9 cellular contexts compared by ENCODE assay signal in the genomic region with DNA sequence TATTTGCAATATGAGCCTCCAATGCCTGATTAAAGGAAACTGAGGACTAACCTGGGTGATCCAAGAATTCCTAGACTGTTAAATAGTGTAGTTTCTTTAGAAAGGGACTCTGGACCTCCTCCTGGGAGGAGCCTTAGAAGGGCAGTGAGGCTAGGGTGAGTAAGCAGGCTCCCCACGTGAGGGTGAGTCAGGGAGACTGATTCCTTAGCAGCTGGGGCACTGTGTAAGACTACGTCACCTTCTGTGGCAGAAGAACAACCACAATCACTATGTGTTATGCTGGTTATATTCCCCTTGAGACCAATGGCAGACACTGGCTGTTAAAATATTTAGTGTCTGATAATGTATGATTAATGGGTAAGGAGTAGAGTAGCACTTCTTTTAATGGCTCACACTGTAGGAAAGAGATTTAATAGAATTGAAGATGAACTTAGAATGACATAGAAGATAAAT. TPM values are rescaled to one million over a fixed set of nuclear protein-coding genes. Genes with fewer than 3 reads are reported as not detected.
DNase-seq lines count a peak whose midpoint lies in the region; ATAC-seq and TF ChIP-seq lines count a peak whose summit lies in the region.
"Had no signal": no experiment of that assay in that cellular context is flagged by ENCODE, and none has a peak within 500 bp of the region (broad histone marks: within the 10 kb centered on the region; RNA-seq: fewer than 3 reads in every experiment).

No MANE protein-coding gene starts in this region.

- DNase-seq in GM03348 (ENCODE audit: low spot score) (peak; percentile 94), GM23338 (ENCODE audit: low spot score) (no peak), LoVo (ENCODE audit: low spot score) (peak; percentile 80), left colon (peak; percentile 5 to 42), GM19238 (ENCODE audit: insufficient read length, low spot score) (no peak), OCI-M2 (lab: John Stamatoyannopoulos, UW; ENCODE audit: unreplicated experiment) (no peak)
- peak; percentile 66 for DNase-seq in activated naive CD4-positive, alpha-beta T cell treated with anti-CD3 and anti-CD28 coated beads for 36 hours
- peak; percentile 52 for DNase-seq in stimulated activated naive CD8-positive, alpha-beta T cell treated with anti-CD3 and anti-CD28 coated beads, Interleukin-15, Interleukin-2, amounts not matched to agents 100 U/mL and 50 U/mL, for 24 hours

- peaks cover 23% of the 10 kb centered on the region; the same call in 2 of the 3 replicates for H3K4me1 Mint-ChIP-seq in GM23338
- H3K4me1 Mint-ChIP-seq in activated naive CD4-positive, alpha-beta T cell treated with anti-CD3 and anti-CD28 coated beads for 36 hours (ENCODE audit: low read depth) = peaks cover 2% of the 10 kb centered on the region

- no peaks in the 10 kb centered on the region for H3K9me3 Mint-ChIP-seq in GM23338
- no peaks in the 10 kb centered on the region for H3K9me3 Mint-ChIP-seq in activated naive CD4-positive, alpha-beta T cell treated with anti-CD3 and anti-CD28 coated beads for 36 hours

- H3K27me3 Mint-ChIP-seq in GM23338 (ENCODE audit: insufficient read depth, low read depth, poor library complexity) = peaks cover 1% of the 10 kb centered on the region
- H3K27me3 Mint-ChIP-seq in activated naive CD4-positive, alpha-beta T cell treated with anti-CD3 and anti-CD28 coated beads for 36 hours (ENCODE audit: low read depth) = peaks cover 8% of the 10 kb centered on the region

- H2AFZ ChIP-seq in GM23338 = peak overlapping the region; percentile 35; the same call in 1 of the 2 replicates

- no peaks in the 10 kb centered on the region; the same call in 2 of the 3 replicates for H3K36me3 Mint-ChIP-seq in GM23338 (ENCODE audit: low read depth)
- no peaks in the 10 kb centered on the region for H3K36me3 Mint-ChIP-seq in activated naive CD4-positive, alpha-beta T cell treated with anti-CD3 and anti-CD28 coated beads for 36 hours (ENCODE audit: low read depth)

- no peaks in the 10 kb centered on the region for H3K79me2 ChIP-seq in GM23338 (replicated peaks; ENCODE audit: insufficient read depth)

- no peak overlapping the region for H3K4me2 ChIP-seq in GM23338

- no peak overlapping the region for H3K4me3 Mint-ChIP-seq in GM23338
- H3K4me3 Mint-ChIP-seq in activated naive CD4-positive, alpha-beta T cell treated with anti-CD3 and anti-CD28 coated beads for 36 hours = no peak overlapping the region

- no peak overlapping the region for H3K27ac ChIP-seq in GM23338 (ENCODE audit: low read depth)
- H3K27ac ChIP-seq: VCaP had no signal

- CTCF ChIA-PET in activated naive CD4-positive, alpha-beta T cell treated with anti-CD3 and anti-CD28 coated beads for 36 hours (lab: Charles Lee) = no interaction called here

- no peak overlapping the region for H3K27ac Mint-ChIP-seq in GM23338
- H3K27ac Mint-ChIP-seq in activated naive CD4-positive, alpha-beta T cell treated with anti-CD3 and anti-CD28 coated beads for 36 hours = no peak overlapping the region

- intact Hi-C loops in activated naive CD4-positive, alpha-beta T cell treated with anti-CD3 and anti-CD28 coated beads for 36 hours (cut with micrococcal nuclease) = no loop called here
- intact Hi-C loops in left colon (cut with DNase I, micrococcal nuclease) = no loop called here

- no peak for TF ChIP-seq CTCF in GM23338 (conservative IDR thresholded peaks at IDR 0.05; ENCODE audit: low read depth in 2 of 2)

- H3K36me3 ChIP-seq in GM23338 (ENCODE audit: insufficient read depth) = no peaks in the 10 kb centered on the region

- no peaks in the 10 kb centered on the region for H4K20me1 ChIP-seq in GM23338 (replicated peaks; ENCODE audit: insufficient read depth)

- H3K4me3 ChIP-seq in GM23338 = no peak overlapping the region

- H3K9me2 ChIP-seq in GM23338 (ENCODE audit: insufficient read depth) = no peaks in the 10 kb centered on the region

- peak; percentile 51 for ATAC-seq in GM23338
- peak; percentile 46 for ATAC-seq in left colon
- ATAC-seq in stimulated activated naive CD8-positive, alpha-beta T cell treated with anti-CD3 and anti-CD28 coated beads, Interleukin-15, Interleukin-2, amounts not matched to agents 100 U/mL and 50 U/mL, for 24 hours = peak; percentile 99

- H3F3A ChIP-seq in GM23338 (replicated peaks; ENCODE audit: low read depth) = no peaks in the 10 kb centered on the region

- H3K4me1 ChIP-seq in GM23338 (ENCODE audit: insufficient read depth) = peaks cover 10% of the 10 kb centered on the region; the same call in 1 of the 2 replicates

- H3K27me3 ChIP-seq in GM23338 (ENCODE audit: insufficient read depth) = peaks cover 6% of the 10 kb centered on the region

TF ChIP-seq in GM23338, 12 proteins besides CTCF, POLR2A, EP300 and RAD21:
- TF ChIP-seq ETS1 (IDR thresholded peaks at IDR 0.05) (no peak), ZNF114 (CRISPR knock-in tag; IDR thresholded peaks at IDR 0.05) (no peak), NANOG (IDR thresholded peaks at IDR 0.05; ENCODE audit: borderline replicate concordance) (no peak)
- TF ChIP-seq, protein P1, sequence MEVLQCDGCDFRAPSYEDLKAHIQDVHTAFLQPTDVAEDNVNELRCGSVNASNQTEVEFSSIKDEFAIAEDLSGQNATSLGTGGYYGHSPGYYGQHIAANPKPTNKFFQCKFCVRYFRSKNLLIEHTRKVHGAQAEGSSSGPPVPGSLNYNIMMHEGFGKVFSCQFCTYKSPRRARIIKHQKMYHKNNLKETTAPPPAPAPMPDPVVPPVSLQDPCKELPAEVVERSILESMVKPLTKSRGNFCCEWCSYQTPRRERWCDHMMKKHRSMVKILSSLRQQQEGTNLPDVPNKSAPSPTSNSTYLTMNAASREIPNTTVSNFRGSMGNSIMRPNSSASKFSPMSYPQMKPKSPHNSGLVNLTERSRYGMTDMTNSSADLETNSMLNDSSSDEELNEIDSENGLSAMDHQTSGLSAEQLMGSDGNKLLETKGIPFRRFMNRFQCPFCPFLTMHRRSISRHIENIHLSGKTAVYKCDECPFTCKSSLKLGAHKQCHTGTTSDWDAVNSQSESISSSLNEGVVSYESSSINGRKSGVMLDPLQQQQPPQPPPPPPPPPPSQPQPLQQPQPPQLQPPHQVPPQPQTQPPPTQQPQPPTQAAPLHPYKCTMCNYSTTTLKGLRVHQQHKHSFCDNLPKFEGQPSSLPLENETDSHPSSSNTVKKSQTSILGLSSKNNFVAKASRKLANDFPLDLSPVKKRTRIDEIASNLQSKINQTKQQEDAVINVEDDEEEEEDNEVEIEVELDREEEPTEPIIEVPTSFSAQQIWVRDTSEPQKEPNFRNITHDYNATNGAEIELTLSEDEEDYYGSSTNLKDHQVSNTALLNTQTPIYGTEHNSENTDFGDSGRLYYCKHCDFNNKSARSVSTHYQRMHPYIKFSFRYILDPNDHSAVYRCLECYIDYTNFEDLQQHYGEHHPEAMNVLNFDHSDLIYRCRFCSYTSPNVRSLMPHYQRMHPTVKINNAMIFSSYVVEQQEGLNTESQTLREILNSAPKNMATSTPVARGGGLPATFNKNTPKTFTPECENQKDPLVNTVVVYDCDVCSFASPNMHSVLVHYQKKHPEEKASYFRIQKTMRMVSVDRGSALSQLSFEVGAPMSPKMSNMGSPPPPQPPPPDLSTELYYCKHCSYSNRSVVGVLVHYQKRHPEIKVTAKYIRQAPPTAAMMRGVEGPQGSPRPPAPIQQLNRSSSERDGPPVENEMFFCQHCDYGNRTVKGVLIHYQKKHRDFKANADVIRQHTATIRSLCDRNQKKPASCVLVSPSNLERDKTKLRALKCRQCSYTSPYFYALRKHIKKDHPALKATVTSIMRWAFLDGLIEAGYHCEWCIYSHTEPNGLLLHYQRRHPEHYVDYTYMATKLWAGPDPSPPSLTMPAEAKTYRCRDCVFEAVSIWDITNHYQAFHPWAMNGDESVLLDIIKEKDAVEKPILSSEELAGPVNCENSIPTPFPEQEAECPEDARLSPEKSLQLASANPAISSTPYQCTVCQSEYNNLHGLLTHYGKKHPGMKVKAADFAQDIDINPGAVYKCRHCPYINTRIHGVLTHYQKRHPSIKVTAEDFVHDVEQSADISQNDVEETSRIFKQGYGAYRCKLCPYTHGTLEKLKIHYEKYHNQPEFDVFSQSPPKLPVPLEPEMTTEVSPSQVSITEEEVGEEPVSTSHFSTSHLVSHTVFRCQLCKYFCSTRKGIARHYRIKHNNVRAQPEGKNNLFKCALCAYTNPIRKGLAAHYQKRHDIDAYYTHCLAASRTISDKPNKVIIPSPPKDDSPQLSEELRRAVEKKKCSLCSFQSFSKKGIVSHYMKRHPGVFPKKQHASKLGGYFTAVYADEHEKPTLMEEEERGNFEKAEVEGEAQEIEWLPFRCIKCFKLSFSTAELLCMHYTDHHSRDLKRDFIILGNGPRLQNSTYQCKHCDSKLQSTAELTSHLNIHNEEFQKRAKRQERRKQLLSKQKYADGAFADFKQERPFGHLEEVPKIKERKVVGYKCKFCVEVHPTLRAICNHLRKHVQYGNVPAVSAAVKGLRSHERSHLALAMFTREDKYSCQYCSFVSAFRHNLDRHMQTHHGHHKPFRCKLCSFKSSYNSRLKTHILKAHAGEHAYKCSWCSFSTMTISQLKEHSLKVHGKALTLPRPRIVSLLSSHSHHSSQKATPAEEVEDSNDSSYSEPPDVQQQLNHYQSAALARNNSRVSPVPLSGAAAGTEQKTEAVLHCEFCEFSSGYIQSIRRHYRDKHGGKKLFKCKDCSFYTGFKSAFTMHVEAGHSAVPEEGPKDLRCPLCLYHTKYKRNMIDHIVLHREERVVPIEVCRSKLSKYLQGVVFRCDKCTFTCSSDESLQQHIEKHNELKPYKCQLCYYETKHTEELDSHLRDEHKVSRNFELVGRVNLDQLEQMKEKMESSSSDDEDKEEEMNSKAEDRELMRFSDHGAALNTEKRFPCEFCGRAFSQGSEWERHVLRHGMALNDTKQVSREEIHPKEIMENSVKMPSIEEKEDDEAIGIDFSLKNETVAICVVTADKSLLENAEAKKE (CRISPR knock-in tag; IDR thresholded peaks at IDR 0.05) = no peak

RNA-seq across cellular contexts. Expression of gene SYT14, which starts 53.3 kb away (rescaled TPM):
- total RNA-seq in GM23338 (2014; rRNA removed; shearing (Covaris generic)) = 19.4 and 22.4 TPM in 2 replicates
- polyA plus RNA-seq in GM23338 (2016; fragmentation: Nextera tagmentation; extraction: Ambion mirVana) = 4.5 and 5.2 TPM in 2 replicates
- total RNA-seq in activated naive CD4-positive, alpha-beta T cell treated with anti-CD3 and anti-CD28 coated beads for 36 hours = not detected
- under 1 TPM in 1 of 2 donors, not detected in 1; 0.14 TPM for total RNA-seq in left colon

RNA-seq across cellular contexts. Expression of gene UTP25, which starts 56.9 kb away (rescaled TPM):
- total RNA-seq in GM23338 (2014; rRNA removed; shearing (Covaris generic)) = 6.8 and 8.9 TPM in 2 replicates
- polyA plus RNA-seq in GM23338 (2016; fragmentation: Nextera tagmentation; extraction: Ambion mirVana) = 2.6 and 3.6 TPM in 2 replicates
- total RNA-seq in activated naive CD4-positive, alpha-beta T cell treated with anti-CD3 and anti-CD28 coated beads for 36 hours = 1 to 10 TPM; 4.1 to 4.6 TPM
- 1 to 10 TPM; 4.8 to 6.2 TPM for total RNA-seq in left colon

Comparison
In these comparisons a context has a peak if more than half of its experiments do, and no peak if none do; other contexts are left out.
1. DNase-seq: peak in GM03348 (single experiment), LoVo (single experiment), activated naive CD4-positive, alpha-beta T cell treated with anti-CD3 and anti-CD28 coated beads for 36 hours (single experiment), left colon (2 of 2) and stimulated activated naive CD8-positive, alpha-beta T cell treated with anti-CD3 and anti-CD28 coated beads, Interleukin-15, Interleukin-2, amounts not matched to agents 100 U/mL and 50 U/mL, for 24 hours (single experiment); none in GM23338 (single experiment), GM19238 (single experiment) and OCI-M2 (single experiment).
2. ATAC-seq: peak in every context shown above with its lines; median percentile 99 in stimulated activated naive CD8-positive, alpha-beta T cell treated with anti-CD3 and anti-CD28 coated beads, Interleukin-15, Interleukin-2, amounts not matched to agents 100 U/mL and 50 U/mL, for 24 hours; 51 in GM23338; 46 in left colon.
3. RNA of gene SYT14, which starts 53.3 kb away (total RNA-seq): 19.4 to 22.4 TPM in GM23338; 0.14 TPM in left colon and not detected in activated naive CD4-positive, alpha-beta T cell treated with anti-CD3 and anti-CD28 coated beads for 36 hours; every median in the first group is over 10 times any median in the second.